ENCODE assay signal across 8 cellular contexts in genomic region chr1:201408176-201408814, GRCh38. TPM values are rescaled to one million over a fixed set of nuclear protein-coding genes. Genes with fewer than 3 reads are reported as not detected.
DNase-seq lines count a peak whose midpoint lies in the region; ATAC-seq and TF ChIP-seq lines count a peak whose summit lies in the region.

No MANE protein-coding gene starts in this region.

- H3K23ac ChIP-seq in mesendoderm (ENCODE audit: low read length): no peak overlapping the region

- CTCF ChIA-PET in CD8-positive, alpha-beta memory T cell (lab: Charles Lee): no interaction called here
- CTCF ChIA-PET in activated CD8-positive, alpha-beta T cell treated with anti-CD3 and anti-CD28 coated beads, Interleukin-2, amount 10 ng/mL, durations not matched to agents 7 days and 5 days (lab: Charles Lee): interaction anchor here (1.0 to 2.6 kb wide), 5 partner anchors 20 to 98 kb away, joined by 3 to 14 read pairs (median 5); no protein-coding TSS in a partner anchor

- H3K18ac ChIP-seq in mesendoderm (ENCODE audit: low read length): no peak overlapping the region

- no peaks in the 10 kb centered on the region for H3K4me1 ChIP-seq in CD8-positive, alpha-beta memory T cell (ENCODE audit: insufficient read depth, low read length)
- H3K4me1 ChIP-seq in endodermal cell (ENCODE audit: control insufficient read depth, insufficient read depth, low read length) (no peaks in the 10 kb centered on the region), mesendoderm (ENCODE audit: control insufficient read depth, low read depth, low read length) (no peaks in the 10 kb centered on the region)

- no peak overlapping the region for H2BK120ac ChIP-seq in mesendoderm (ENCODE audit: low read depth, low read length)

- H3K4ac ChIP-seq in mesendoderm (ENCODE audit: low read depth, low read length): no peak overlapping the region

- peaks cover 1 to 9% of the 10 kb centered on the region in 2 donors for H3K27me3 Mint-ChIP-seq in CD8-positive, alpha-beta memory T cell
- H3K27me3 Mint-ChIP-seq in activated CD8-positive, alpha-beta T cell treated with anti-CD3 and anti-CD28 coated beads, Interleukin-2, amount 10 ng/mL, durations not matched to agents 7 days and 5 days (ENCODE audit: low read depth): no peaks in the 10 kb centered on the region
- H3K27me3 Mint-ChIP-seq in endodermal cell (ENCODE audit: insufficient read depth): no peaks in the 10 kb centered on the region

- peak; percentile 33 to 69 (median 38) for DNase-seq in CD8-positive, alpha-beta memory T cell
- peak; percentile 25 for DNase-seq in NCI-H748 treated with DMSO at 0.1 percent for 48 hours (lab: John Stamatoyannopoulos, UW)
- DNase-seq in activated CD8-positive, alpha-beta T cell treated with anti-CD3 and anti-CD28 coated beads, Interleukin-2, amount 10 ng/mL, durations not matched to agents 7 days and 5 days: peak; percentile 81
- DNase-seq in endodermal cell: peak; percentile 97
- peak; percentile 83 for DNase-seq in mesendoderm
- DNase-seq in stimulated activated CD8-positive, alpha-beta memory T cell treated with anti-CD3 and anti-CD28 coated beads, Interleukin-2, amount 100 ng/mL, for 1 hour (ENCODE audit: low read depth in 2 of 2): peak; percentile 27 to 34

- H3K4me2 ChIP-seq in mesendoderm (ENCODE audit: low read length): no peak overlapping the region

- 45 to 50% methylated on average over 9 to 11 of the region's 11 CpGs for WGBS in endodermal cell (ENCODE audit: insufficient coverage in 1 of 2, insufficient read length in 1 of 2), 2 experiments
- no CpG with 5 or more reads among the region's 11 CpGs for WGBS in mesendoderm (ENCODE audit: extremely low coverage, insufficient coverage, low lambda C conversion rate)

- no peaks in the 10 kb centered on the region for H3K9me3 ChIP-seq in CD8-positive, alpha-beta memory T cell (ENCODE audit: low read length)
- no peaks in the 10 kb centered on the region for H3K9me3 ChIP-seq in endodermal cell (ENCODE audit: control insufficient read depth, low read length)

- H3K4me1 Mint-ChIP-seq in CD8-positive, alpha-beta memory T cell: peaks cover 0 to 3% (median 0%) of the 10 kb centered on the region in 3 donors
- no peaks in the 10 kb centered on the region for H3K4me1 Mint-ChIP-seq in activated CD8-positive, alpha-beta T cell treated with anti-CD3 and anti-CD28 coated beads, Interleukin-2, amount 10 ng/mL, durations not matched to agents 7 days and 5 days (ENCODE audit: low read depth)
- H3K4me1 Mint-ChIP-seq in endodermal cell: peaks cover 2% of the 10 kb centered on the region

- TF ChIP-seq CTCF in endodermal cell (conservative IDR thresholded peaks at IDR 0.05): peak; percentile 96

- H2BK15ac ChIP-seq in mesendoderm (replicated peaks; ENCODE audit: low read depth): no peak overlapping the region

- no peak overlapping the region for H3K4me3 ChIP-seq in CD8-positive, alpha-beta memory T cell (ENCODE audit: low read length)
- H3K4me3 ChIP-seq in endodermal cell (ENCODE audit: low read length) (no peak overlapping the region), mesendoderm (ENCODE audit: low read length) (no peak overlapping the region)

- H4K5ac ChIP-seq in mesendoderm (ENCODE audit: low read length): no peak overlapping the region

- H4K8ac ChIP-seq in mesendoderm (ENCODE audit: low read depth, low read length): no peak overlapping the region

- H3K27ac Mint-ChIP-seq in CD8-positive, alpha-beta memory T cell: no peak overlapping the region
- no peak overlapping the region for H3K27ac Mint-ChIP-seq in activated CD8-positive, alpha-beta T cell treated with anti-CD3 and anti-CD28 coated beads, Interleukin-2, amount 10 ng/mL, durations not matched to agents 7 days and 5 days
- H3K27ac Mint-ChIP-seq in endodermal cell: no peak overlapping the region

- no peaks in the 10 kb centered on the region for H3K9me3 Mint-ChIP-seq in CD8-positive, alpha-beta memory T cell
- no peaks in the 10 kb centered on the region for H3K9me3 Mint-ChIP-seq in activated CD8-positive, alpha-beta T cell treated with anti-CD3 and anti-CD28 coated beads, Interleukin-2, amount 10 ng/mL, durations not matched to agents 7 days and 5 days (ENCODE audit: insufficient read depth)
- H3K9me3 Mint-ChIP-seq in endodermal cell: no peaks in the 10 kb centered on the region

- H3K27ac ChIP-seq in CD8-positive, alpha-beta memory T cell (ENCODE audit: low read depth, low read length): no peak overlapping the region
- no peak overlapping the region for H3K27ac ChIP-seq in endodermal cell (ENCODE audit: low read depth, low read length)
- H3K27ac ChIP-seq in mesendoderm (ENCODE audit: low read depth, low read length): no peak overlapping the region

- H3K27me3 ChIP-seq in CD8-positive, alpha-beta memory T cell (ENCODE audit: insufficient read depth, low read length, poor library complexity, severe bottlenecking): no peaks in the 10 kb centered on the region
- H3K27me3 ChIP-seq in endodermal cell (ENCODE audit: control insufficient read depth, insufficient read depth, low read length, poor library complexity, severe bottlenecking): no peaks in the 10 kb centered on the region
- no peaks in the 10 kb centered on the region for H3K27me3 ChIP-seq in mesendoderm (ENCODE audit: insufficient read depth, low read length, poor library complexity)

- peak; percentile 52 for ATAC-seq in HG02642 (IDR thresholded peaks at IDR 0.05; ENCODE audit: poor library complexity, unreplicated experiment)
- peak; percentile 77 for ATAC-seq in activated CD8-positive, alpha-beta T cell treated with anti-CD3 and anti-CD28 coated beads, Interleukin-2, amount 10 ng/mL, durations not matched to agents 7 days and 5 days
- no peak for ATAC-seq in HG02763 (IDR thresholded peaks at IDR 0.05; ENCODE audit: unreplicated experiment)

- H3K36me3 ChIP-seq in CD8-positive, alpha-beta memory T cell (ENCODE audit: insufficient read depth, low read length): no peaks in the 10 kb centered on the region
- H3K36me3 ChIP-seq in endodermal cell (ENCODE audit: control insufficient read depth, insufficient read depth, low read length) (no peaks in the 10 kb centered on the region), mesendoderm (ENCODE audit: control insufficient read depth, insufficient read depth, low read length) (no peaks in the 10 kb centered on the region)

- H2BK5ac ChIP-seq in mesendoderm (ENCODE audit: low read length): no peak overlapping the region

- H3K79me1 ChIP-seq in mesendoderm (ENCODE audit: low read length): no peaks in the 10 kb centered on the region

- H3K79me2 ChIP-seq in mesendoderm (ENCODE audit: control insufficient read depth, insufficient read depth, low read length): no peaks in the 10 kb centered on the region

- no peak overlapping the region for H3K56ac ChIP-seq in mesendoderm (ENCODE audit: low read length)

- POLR2A ChIA-PET in CD8-positive, alpha-beta memory T cell (lab: Charles Lee): no interaction called here
- POLR2A ChIA-PET in activated CD8-positive, alpha-beta T cell treated with anti-CD3 and anti-CD28 coated beads, Interleukin-2, amount 10 ng/mL, durations not matched to agents 7 days and 5 days (lab: Charles Lee): no interaction called here

- no peaks in the 10 kb centered on the region for H3K36me3 Mint-ChIP-seq in CD8-positive, alpha-beta memory T cell
- no peaks in the 10 kb centered on the region for H3K36me3 Mint-ChIP-seq in activated CD8-positive, alpha-beta T cell treated with anti-CD3 and anti-CD28 coated beads, Interleukin-2, amount 10 ng/mL, durations not matched to agents 7 days and 5 days (ENCODE audit: low read depth)
- no peaks in the 10 kb centered on the region for H3K36me3 Mint-ChIP-seq in endodermal cell (ENCODE audit: low read depth)

- H2AK5ac ChIP-seq in mesendoderm (ENCODE audit: low read length): no peak overlapping the region

- no peak overlapping the region for H3K4me3 Mint-ChIP-seq in CD8-positive, alpha-beta memory T cell
- no peak overlapping the region for H3K4me3 Mint-ChIP-seq in activated CD8-positive, alpha-beta T cell treated with anti-CD3 and anti-CD28 coated beads, Interleukin-2, amount 10 ng/mL, durations not matched to agents 7 days and 5 days
- no peak overlapping the region for H3K4me3 Mint-ChIP-seq in endodermal cell

- H3K9ac ChIP-seq in endodermal cell (ENCODE audit: extremely low read depth, low read length, poor library complexity, severe bottlenecking) (no peak overlapping the region), mesendoderm (ENCODE audit: low read length) (no peak overlapping the region)

RNA-seq across cellular contexts. Expression of gene LAD1, which starts 9.2 kb away (rescaled TPM):
- total RNA-seq in CD8-positive, alpha-beta memory T cell: not detected
- not detected for polyA plus RNA-seq in CD8-positive, alpha-beta memory T cell
- total RNA-seq in activated CD8-positive, alpha-beta T cell treated with anti-CD3 and anti-CD28 coated beads, Interleukin-2, amount 10 ng/mL, durations not matched to agents 7 days and 5 days: not detected
- total RNA-seq in endodermal cell: 10 to 100 TPM; 13.5 to 13.6 TPM
- 1.2 TPM for polyA plus RNA-seq in endodermal cell (2013, experiment 1 of 2)
- 0.62 TPM for polyA plus RNA-seq in endodermal cell (2013, experiment 2 of 2)
- 35.3 TPM for polyA plus RNA-seq in mesendoderm (2013, experiment 1 of 2)
- 35.8 TPM for polyA plus RNA-seq in mesendoderm (2013, experiment 2 of 2)

RNA-seq across cellular contexts. Expression of gene TNNI1, which starts 13.2 kb away (rescaled TPM):
- not detected for total RNA-seq in CD8-positive, alpha-beta memory T cell
- polyA plus RNA-seq in CD8-positive, alpha-beta memory T cell: not detected
- total RNA-seq in activated CD8-positive, alpha-beta T cell treated with anti-CD3 and anti-CD28 coated beads, Interleukin-2, amount 10 ng/mL, durations not matched to agents 7 days and 5 days: not detected
- under 1 TPM in 1 of 2 donors, not detected in 1; 0.66 TPM for total RNA-seq in endodermal cell
- 12.6 TPM for polyA plus RNA-seq in endodermal cell (2013, experiment 1 of 2)
- 7.7 TPM for polyA plus RNA-seq in endodermal cell (2013, experiment 2 of 2)
- polyA plus RNA-seq in mesendoderm (2013, experiment 1 of 2): 0.20 TPM
- polyA plus RNA-seq in mesendoderm (2013, experiment 2 of 2): 0.10 TPM

RNA-seq across cellular contexts. Expression of gene TNNT2, which starts 30.8 kb away (rescaled TPM):
- not detected for total RNA-seq in CD8-positive, alpha-beta memory T cell
- not detected for polyA plus RNA-seq in CD8-positive, alpha-beta memory T cell
- total RNA-seq in activated CD8-positive, alpha-beta T cell treated with anti-CD3 and anti-CD28 coated beads, Interleukin-2, amount 10 ng/mL, durations not matched to agents 7 days and 5 days: not detected
- under 1 TPM; 0.35 to 0.88 TPM for total RNA-seq in endodermal cell
- polyA plus RNA-seq in endodermal cell (2013, experiment 1 of 2): 3.2 TPM
- polyA plus RNA-seq in endodermal cell (2013, experiment 2 of 2): 3.6 TPM
- 9.1 TPM for polyA plus RNA-seq in mesendoderm (2013, experiment 1 of 2)
- 10.8 TPM for polyA plus RNA-seq in mesendoderm (2013, experiment 2 of 2)

Comparison
In these comparisons a context has a peak if more than half of its experiments do, and no peak if none do; other contexts are left out.
1. DNase-seq: peak in every context shown above with its lines; median percentile 97 in endodermal cell; 83 in mesendoderm; 81 in activated CD8-positive, alpha-beta T cell treated with anti-CD3 and anti-CD28 coated beads, Interleukin-2, amount 10 ng/mL, durations not matched to agents 7 days and 5 days; 38 in CD8-positive, alpha-beta memory T cell; 30 in stimulated activated CD8-positive, alpha-beta memory T cell treated with anti-CD3 and anti-CD28 coated beads, Interleukin-2, amount 100 ng/mL, for 1 hour; 25 in NCI-H748 treated with DMSO at 0.1 percent for 48 hours.
2. RNA of gene LAD1, which starts 9.2 kb away (total RNA-seq): 13.5 to 13.6 TPM in endodermal cell; not detected in CD8-positive, alpha-beta memory T cell and not detected in activated CD8-positive, alpha-beta T cell treated with anti-CD3 and anti-CD28 coated beads, Interleukin-2, amount 10 ng/mL, durations not matched to agents 7 days and 5 days; every median in the first group is over 10 times any median in the second.